In the genomic region with DNA sequence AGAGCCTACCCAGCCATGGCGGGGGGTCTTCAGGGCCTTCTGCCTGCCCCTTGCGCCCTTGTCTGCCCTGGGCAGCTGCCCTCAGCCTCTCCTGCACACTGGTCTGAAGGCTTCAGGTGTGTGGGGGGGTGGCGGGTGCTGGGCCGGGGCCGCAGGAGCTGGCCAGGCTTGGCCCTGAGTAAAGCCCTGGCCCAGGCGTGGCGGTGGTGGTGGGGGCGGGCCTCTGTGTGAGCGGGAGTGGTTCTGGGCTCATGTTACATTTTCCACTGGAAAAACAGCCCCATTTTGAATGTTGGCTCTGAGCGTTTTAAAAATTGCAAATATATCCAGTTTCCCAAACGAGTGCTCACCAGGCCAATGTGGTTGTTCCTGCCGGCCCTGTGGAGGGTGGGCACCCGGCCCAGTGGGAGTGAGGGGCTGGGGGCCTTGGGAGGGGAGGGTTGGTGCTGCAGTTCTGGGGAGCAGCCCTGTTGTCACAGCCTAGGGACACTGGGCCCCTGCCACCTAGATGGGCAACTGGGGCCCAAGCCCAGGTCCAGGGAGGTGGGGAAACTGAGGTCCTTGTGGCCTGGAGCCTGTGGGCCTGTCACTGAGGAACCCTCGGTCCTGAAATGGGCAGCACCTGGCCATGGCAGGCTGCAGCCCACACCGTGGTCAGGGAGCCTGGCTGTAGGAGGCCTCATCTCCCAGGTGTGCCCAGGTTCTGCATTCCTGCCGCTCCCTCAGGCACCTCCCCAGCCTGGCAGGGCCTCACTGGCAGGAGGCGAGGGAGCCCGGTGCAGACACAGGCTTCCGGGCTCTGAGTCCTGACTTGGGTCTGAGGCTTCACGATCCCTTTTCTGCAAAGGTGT, we compare ENCODE assay signal across 12 cellular contexts. TPM values are rescaled to one million over a fixed set of nuclear protein-coding genes. Genes with fewer than 3 reads are reported as not detected.
DNase-seq lines count a peak whose midpoint lies in the region; ATAC-seq and TF ChIP-seq lines count a peak whose summit lies in the region.
"Had no signal": no experiment of that assay in that cellular context is flagged by ENCODE, and none has a peak within 500 bp of the region (broad histone marks: within the 10 kb centered on the region; RNA-seq: fewer than 3 reads in every experiment).

No MANE protein-coding gene starts in this region.

- H3K27ac ChIP-seq in CD8-positive, alpha-beta memory T cell (ENCODE audit: low read depth, low read length): peak overlapping the region; percentile 43
- H3K27ac ChIP-seq in Panc1 (ENCODE audit: low read length): peak overlapping the region; percentile 61; the same call in 1 of the 2 replicates
- no peak overlapping the region for H3K27ac ChIP-seq in osteoblast (ENCODE audit: low read depth, low read length)
- H3K27ac ChIP-seq: psoas muscle had no signal

- POLR2A ChIA-PET in CD8-positive, alpha-beta memory T cell (lab: Charles Lee): no interaction called here
- POLR2A ChIA-PET in Panc1 (lab: Charles Lee): no interaction called here

- H3K36me3 ChIP-seq in CD8-positive, alpha-beta memory T cell (ENCODE audit: insufficient read depth, low read length): no peaks in the 10 kb centered on the region
- H3K36me3 ChIP-seq in Panc1 (ENCODE audit: control insufficient read depth, insufficient read depth, low read length): no peaks in the 10 kb centered on the region
- H3K36me3 ChIP-seq in osteoblast (ENCODE audit: insufficient read depth, low read length): no peaks in the 10 kb centered on the region
- H3K36me3 ChIP-seq: heart left ventricle had no signal

- H3K9me3 Mint-ChIP-seq in CD8-positive, alpha-beta memory T cell: no peaks in the 10 kb centered on the region

- no peaks in the 10 kb centered on the region for H3K36me3 Mint-ChIP-seq in CD8-positive, alpha-beta memory T cell
- H3K36me3 Mint-ChIP-seq: activated naive CD8-positive, alpha-beta T cell had no signal

- ATAC-seq in Panc1 (peak; percentile 32; the same call in 1 of the 2 replicates), HG03039 (IDR thresholded peaks at IDR 0.05; ENCODE audit: unreplicated experiment) (no peak), HG03442 (IDR thresholded peaks at IDR 0.05; ENCODE audit: unreplicated experiment) (no peak)
- ATAC-seq: psoas muscle had no signal

- H3K4me2 ChIP-seq in osteoblast (ENCODE audit: insufficient read depth, low read length): no peak overlapping the region

- H3K4me1 Mint-ChIP-seq in CD8-positive, alpha-beta memory T cell: peaks cover 0 to 2% (median 0%) of the 10 kb centered on the region in 3 donors

- CTCF ChIA-PET in CD8-positive, alpha-beta memory T cell (lab: Charles Lee): interaction anchor here (1.0 kb wide), 1 partner anchor 53 kb away, joined by 3 read pairs; a partner anchor contains a TSS
- CTCF ChIA-PET in Panc1 (lab: Charles Lee): no interaction called here

- no peak overlapping the region for H3K4me3 ChIP-seq in CD8-positive, alpha-beta memory T cell (ENCODE audit: low read length)
- no peak overlapping the region for H3K4me3 ChIP-seq in Panc1 (ENCODE audit: low read depth in 2 of 2, low read length in 2 of 2)
- H3K4me3 ChIP-seq in osteoblast (ENCODE audit: insufficient read depth, low read length): no peak overlapping the region
- H3K4me3 ChIP-seq: heart left ventricle, psoas muscle had no signal

- peak overlapping the region; percentile 84 for H2AFZ ChIP-seq in osteoblast (ENCODE audit: low read length)

- no peaks in the 10 kb centered on the region for H3K79me2 ChIP-seq in osteoblast (ENCODE audit: insufficient read depth, low read length)

- no peaks in the 10 kb centered on the region for H3K9me3 ChIP-seq in CD8-positive, alpha-beta memory T cell (ENCODE audit: low read length)
- H3K9me3 ChIP-seq in Panc1 (ENCODE audit: control insufficient read depth, insufficient read depth, low read depth, low read length): no peaks in the 10 kb centered on the region
- H3K9me3 ChIP-seq in osteoblast (ENCODE audit: low read depth, low read length): no peaks in the 10 kb centered on the region
- H3K9me3 ChIP-seq: heart left ventricle, psoas muscle had no signal

- no peaks in the 10 kb centered on the region for H4K20me1 ChIP-seq in osteoblast (ENCODE audit: insufficient read depth, low read length)

- no TSS peak for BruUV-seq in Panc1 (replicated peaks; lab: Mats Ljungman, UMichigan)

- H3K27me3 ChIP-seq in CD8-positive, alpha-beta memory T cell (ENCODE audit: insufficient read depth, low read length, poor library complexity, severe bottlenecking): no peaks in the 10 kb centered on the region
- H3K27me3 ChIP-seq in Panc1 (ENCODE audit: control insufficient read depth, insufficient read depth, low read length): no peaks in the 10 kb centered on the region
- no peaks in the 10 kb centered on the region for H3K27me3 ChIP-seq in osteoblast (ENCODE audit: insufficient read depth, low read length)

- in situ Hi-C loops in Panc1 (cut with HindIII; ENCODE audit: low pct_unique_long_range_greater_than_20kb, low sequenced_read_pairs): no loop called here

- H3K4me3 Mint-ChIP-seq in CD8-positive, alpha-beta memory T cell: no peak overlapping the region
- H3K4me3 Mint-ChIP-seq: activated naive CD8-positive, alpha-beta T cell had no signal

- H3K27ac Mint-ChIP-seq in CD8-positive, alpha-beta memory T cell: no peak overlapping the region
- H3K27ac Mint-ChIP-seq: activated naive CD8-positive, alpha-beta T cell had no signal

- DNase-seq in CD8-positive, alpha-beta memory T cell: no peak
- DNase-seq in Panc1 (ENCODE audit: low read depth, low spot score): no peak
- DNase-seq in fibroblast of peridontal ligament (ENCODE audit: extremely low read depth): peak; percentile 66
- DNase-seq in osteoblast (ENCODE audit: insufficient read length, low spot score, missing footprints): peak; percentile 98
- DNase-seq in NCI-H774 (lab: John Stamatoyannopoulos, UW): no peak
- DNase-seq in NCI-H82 (lab: John Stamatoyannopoulos, UW): no peak
- DNase-seq: KG1 had no signal

- no peaks in the 10 kb centered on the region for H3K4me1 ChIP-seq in CD8-positive, alpha-beta memory T cell (ENCODE audit: insufficient read depth, low read length)
- peaks cover 70% of the 10 kb centered on the region for H3K4me1 ChIP-seq in Panc1 (ENCODE audit: control insufficient read depth, insufficient read depth, low read length)
- peaks cover 41% of the 10 kb centered on the region for H3K4me1 ChIP-seq in osteoblast (ENCODE audit: insufficient read depth, low read length)
- H3K4me1 ChIP-seq: psoas muscle had no signal

- no peak for TF ChIP-seq CTCF in Panc1 (IDR thresholded peaks at IDR 0.05)
- TF ChIP-seq CTCF in osteoblast (IDR thresholded peaks at IDR 0.05; ENCODE audit: extremely low read depth, low read depth, low read length): no peak

- intact Hi-C loops in Panc1 (cut with micrococcal nuclease; ENCODE audit: unreplicated experiment): no loop called here

- peaks cover 4 to 7% of the 10 kb centered on the region in 2 donors for H3K27me3 Mint-ChIP-seq in CD8-positive, alpha-beta memory T cell

RNA-seq across cellular contexts. Expression of a gene that starts 28.3 kb away (rescaled TPM):
- 10 to 100 TPM; 12.3 to 14.5 TPM for total RNA-seq in CD8-positive, alpha-beta memory T cell
- polyA plus RNA-seq in CD8-positive, alpha-beta memory T cell: 1.4 TPM
- 43.1 TPM for total RNA-seq in Panc1 (2021; ENCODE audit: unreplicated experiment)
- polyA plus RNA-seq in Panc1 (2012; ENCODE audit: insufficient read length): 57.6 TPM
- 29.2 and 30.8 TPM in 2 replicates for total RNA-seq in osteoblast

RNA-seq across cellular contexts. Expression of a gene that starts 46.5 kb away (rescaled TPM):
- total RNA-seq in CD8-positive, alpha-beta memory T cell: not detected
- 1.1 TPM for polyA plus RNA-seq in CD8-positive, alpha-beta memory T cell
- total RNA-seq in Panc1 (2021; ENCODE audit: unreplicated experiment): 1.8 TPM
- 3.2 TPM for polyA plus RNA-seq in Panc1 (2012; ENCODE audit: insufficient read length)
- total RNA-seq in osteoblast: 0.36 and 0.59 TPM in 2 replicates

RNA-seq across cellular contexts. Expression of a gene that starts 52.9 kb away (rescaled TPM):
- total RNA-seq in CD8-positive, alpha-beta memory T cell: 10 to 100 TPM; 18.7 to 19.1 TPM
- 9.3 TPM for polyA plus RNA-seq in CD8-positive, alpha-beta memory T cell
- 30.6 TPM for total RNA-seq in Panc1 (2021; ENCODE audit: unreplicated experiment)
- polyA plus RNA-seq in Panc1 (2012; ENCODE audit: insufficient read length): 28.5 TPM
- 23.0 and 26.4 TPM in 2 replicates for total RNA-seq in osteoblast

Comparison
In these comparisons a context has a peak if more than half of its experiments do, and no peak if none do; other contexts are left out.
1. DNase-seq: peak in fibroblast of peridontal ligament (single experiment) and osteoblast (single experiment); none in CD8-positive, alpha-beta memory T cell (0 of 5), Panc1 (single experiment), NCI-H774 (single experiment) and NCI-H82 (single experiment).